In the genomic region with DNA sequence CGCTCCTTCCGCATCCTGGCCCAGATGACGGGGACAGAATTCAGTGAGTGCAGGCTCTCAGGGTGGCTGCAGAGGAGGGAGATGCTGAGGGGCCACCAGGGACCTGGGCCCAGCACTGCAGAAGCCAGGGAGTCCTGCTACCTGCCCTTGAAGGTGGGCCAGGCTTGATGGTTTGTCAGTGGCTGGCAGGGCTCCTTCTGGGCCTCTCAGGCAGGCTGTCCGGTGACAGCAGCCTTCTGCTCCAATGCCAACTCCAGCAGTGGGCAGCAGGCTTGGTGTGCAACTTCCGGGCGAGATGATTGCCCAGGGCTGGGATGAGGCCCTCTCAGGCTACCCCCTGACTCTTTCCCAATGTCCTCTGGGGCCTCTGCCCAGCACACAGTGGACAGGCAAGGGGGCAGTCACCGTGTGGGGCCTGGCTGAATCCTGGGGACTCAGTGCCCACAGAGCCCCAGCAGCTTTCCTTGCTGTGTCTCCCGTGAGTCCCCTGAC, we compare ENCODE assay signal across 1 cellular context.
TF ChIP-seq lines count a peak whose summit lies in the region.

No MANE protein-coding gene starts in this region.

TF ChIP-seq in H1, 55 proteins besides CTCF, POLR2A, EP300 and RAD21:
- TF ChIP-seq CEBPB (IDR thresholded peaks at IDR 0.05; ENCODE audit: low read depth, low read length): no peak
- TF ChIP-seq SAP30 (IDR thresholded peaks at IDR 0.05; ENCODE audit: insufficient read depth, insufficient replicate concordance, low read length): no peak
- TF ChIP-seq SIRT6 (IDR thresholded peaks at IDR 0.05; ENCODE audit: low read length): no peak
- no peak for TF ChIP-seq RBBP5 (IDR thresholded peaks at IDR 0.05; ENCODE audit: borderline replicate concordance, low read depth, low read length)
- no peak for TF ChIP-seq CHD1 (IDR thresholded peaks at IDR 0.05; ENCODE audit: low read depth, low read length)
- TF ChIP-seq MAFK (IDR thresholded peaks at IDR 0.05; ENCODE audit: low read depth, low read length): no peak
- no peak for TF ChIP-seq TAF1 (IDR thresholded peaks at IDR 0.05; ENCODE audit: low read depth, low read length)
- TF ChIP-seq NANOG (IDR thresholded peaks at IDR 0.05; ENCODE audit: insufficient read depth, low read depth, low read length, poor library complexity, severe bottlenecking): no peak
- no peak for TF ChIP-seq CBX8 (IDR thresholded peaks at IDR 0.05; ENCODE audit: borderline replicate concordance, low read depth, low read length)
- no peak for TF ChIP-seq CHD2 (IDR thresholded peaks at IDR 0.05; ENCODE audit: low read length)
- no peak for TF ChIP-seq KDM4A (IDR thresholded peaks at IDR 0.05; ENCODE audit: low read depth, low read length, severe bottlenecking)
- TF ChIP-seq, protein P1, sequence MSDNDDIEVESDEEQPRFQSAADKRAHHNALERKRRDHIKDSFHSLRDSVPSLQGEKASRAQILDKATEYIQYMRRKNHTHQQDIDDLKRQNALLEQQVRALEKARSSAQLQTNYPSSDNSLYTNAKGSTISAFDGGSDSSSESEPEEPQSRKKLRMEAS (IDR thresholded peaks at IDR 0.05): no peak
